ENCODE assay signal across 13 cellular contexts in the genomic region with DNA sequence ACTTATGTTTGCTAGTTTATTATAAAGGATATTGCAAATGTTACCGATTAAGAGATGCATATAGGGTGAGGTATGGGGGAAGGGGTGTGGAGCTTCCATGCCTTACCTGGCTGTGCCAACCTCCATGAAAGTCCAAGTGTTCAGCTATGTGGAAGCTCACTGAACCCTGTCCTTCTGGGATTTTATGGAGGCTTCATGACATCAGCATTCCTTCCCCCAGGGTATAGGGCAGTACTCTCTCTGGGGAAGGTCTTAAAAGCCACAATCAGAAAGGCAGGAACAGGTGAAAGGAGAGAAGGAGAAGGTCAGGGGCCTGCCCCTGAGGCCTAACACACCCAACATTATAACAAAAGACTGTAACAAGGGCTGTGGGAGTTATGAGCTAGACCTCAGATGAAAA.
"Had no signal": no experiment of that assay in that cellular context is flagged by ENCODE, and none has a peak within 500 bp of the region (broad histone marks: within the 10 kb centered on the region; RNA-seq: fewer than 3 reads in every experiment).

No MANE protein-coding gene starts in this region.

- DNase-seq: activated CD4-positive, alpha-beta T cell treated with anti-CD3 and anti-CD28 coated beads, Interleukin-2, amount 10 ng/mL, durations not matched to agents 7 days and 5 days; activated CD4-positive, CD25-positive, alpha-beta regulatory T cell; activated CD8-positive, alpha-beta memory T cell treated with anti-CD3 and anti-CD28 coated beads for 24 hours; activated naive CD4-positive, alpha-beta T cell treated with anti-CD3 and anti-CD28 coated beads, Interleukin-2, amount 10 ng/mL, durations not matched to agents 7 days and 5 days; adrenal gland; body of pancreas; glutamatergic neuron; left ventricle myocardium inferior; T-helper 2 cell; tibial artery had no signal

- H3K9me3 ChIP-seq: adrenal gland, body of pancreas, esophagus muscularis mucosa, left ventricle myocardium inferior, right atrium auricular region, tibial artery had no signal

- H3K27ac ChIP-seq: adrenal gland, body of pancreas, left ventricle myocardium inferior, right atrium auricular region, tibial artery had no signal

- H3K36me3 ChIP-seq: adrenal gland, esophagus muscularis mucosa, left ventricle myocardium inferior, right atrium auricular region, tibial artery had no signal

- H3K27me3 ChIP-seq: adrenal gland, body of pancreas, esophagus muscularis mucosa, right atrium auricular region, tibial artery had no signal

- H3K4me3 ChIP-seq: adrenal gland, body of pancreas, esophagus muscularis mucosa, left ventricle myocardium inferior, right atrium auricular region, smooth muscle cell, tibial artery had no signal
